ENCODE assay signal across 1 cellular context in genomic region chr13:106355866-106356265, GRCh38.
TF ChIP-seq lines count a peak whose summit lies in the region.

No MANE protein-coding gene starts in this region.

TF ChIP-seq in IMR-90, 13 proteins besides CTCF, POLR2A, EP300 and RAD21 (continued from another document):
- TF ChIP-seq CHD1 (IDR thresholded peaks at IDR 0.05; ENCODE audit: low read depth, low read length) = no peak
- TF ChIP-seq FOS (IDR thresholded peaks at IDR 0.05; ENCODE audit: low read depth, low read length) = no peak
- no peak for TF ChIP-seq MAZ (IDR thresholded peaks at IDR 0.05; ENCODE audit: borderline replicate concordance, low read depth, low read length)
- no peak for TF ChIP-seq MXI1 (IDR thresholded peaks at IDR 0.05; ENCODE audit: borderline replicate concordance, low read depth, low read length)
- TF ChIP-seq, protein P1, sequence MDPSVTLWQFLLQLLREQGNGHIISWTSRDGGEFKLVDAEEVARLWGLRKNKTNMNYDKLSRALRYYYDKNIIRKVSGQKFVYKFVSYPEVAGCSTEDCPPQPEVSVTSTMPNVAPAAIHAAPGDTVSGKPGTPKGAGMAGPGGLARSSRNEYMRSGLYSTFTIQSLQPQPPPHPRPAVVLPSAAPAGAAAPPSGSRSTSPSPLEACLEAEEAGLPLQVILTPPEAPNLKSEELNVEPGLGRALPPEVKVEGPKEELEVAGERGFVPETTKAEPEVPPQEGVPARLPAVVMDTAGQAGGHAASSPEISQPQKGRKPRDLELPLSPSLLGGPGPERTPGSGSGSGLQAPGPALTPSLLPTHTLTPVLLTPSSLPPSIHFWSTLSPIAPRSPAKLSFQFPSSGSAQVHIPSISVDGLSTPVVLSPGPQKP (IDR thresholded peaks at IDR 0.05; ENCODE audit: borderline replicate concordance, low read depth, low read length) = no peak
- no peak for TF ChIP-seq SMC3 (IDR thresholded peaks at IDR 0.05; ENCODE audit: low read depth, low read length)
- no peak for TF ChIP-seq RCOR1 (IDR thresholded peaks at IDR 0.05; ENCODE audit: insufficient replicate concordance, low read length)
- TF ChIP-seq CEBPB (IDR thresholded peaks at IDR 0.05; ENCODE audit: low read depth, low read length) = no peak
- no peak for TF ChIP-seq BHLHE40 (IDR thresholded peaks at IDR 0.05; ENCODE audit: low read depth, low read length)
